ENCODE assay signal across 11 cellular contexts in genomic region chr7:27663989-27664331, GRCh38. TPM values are rescaled to one million over a fixed set of nuclear protein-coding genes. Genes with fewer than 3 reads are reported as not detected.
DNase-seq lines count a peak whose midpoint lies in the region; ATAC-seq and TF ChIP-seq lines count a peak whose summit lies in the region.
"Had no signal": no experiment of that assay in that cellular context is flagged by ENCODE, and none has a peak within 500 bp of the region (broad histone marks: within the 10 kb centered on the region; RNA-seq: fewer than 3 reads in every experiment).

No MANE protein-coding gene starts in this region.

- no peak for TF ChIP-seq CTCF in natural killer cell (IDR thresholded peaks at IDR 0.05)

- CTCF ChIA-PET in activated CD8-positive, alpha-beta T cell treated with anti-CD3 and anti-CD28 coated beads, Interleukin-2, amount 10 ng/mL, durations not matched to agents 7 days and 5 days (lab: Charles Lee) = interaction anchor here (1.4 kb wide), 1 partner anchor 468 kb away, joined by 3 read pairs; no protein-coding TSS in a partner anchor
- CTCF ChIA-PET in naive thymus-derived CD4-positive, alpha-beta T cell (lab: Charles Lee) = interaction anchor here (1.3 kb wide), 1 partner anchor 356 kb away, joined by 3 read pairs; no protein-coding TSS in a partner anchor

- no peaks in the 10 kb centered on the region for H3K27me3 Mint-ChIP-seq in natural killer cell (ENCODE audit: low read depth in 2 of 2)
- peaks cover 0 to 3% of the 10 kb centered on the region in 2 donors for H3K27me3 Mint-ChIP-seq in natural killer cell treated with Interleukin-12 subunit alpha and Interleukin-12 subunit beta and Interleukin-15 and Interleukin-18, amount 100 ng/mL, for 72 hours
- H3K27me3 Mint-ChIP-seq in activated CD8-positive, alpha-beta T cell treated with anti-CD3 and anti-CD28 coated beads, Interleukin-2, amount 10 ng/mL, durations not matched to agents 7 days and 5 days (ENCODE audit: low read depth) = peaks cover 3% of the 10 kb centered on the region
- peaks cover 0 to 2% (median 0%) of the 10 kb centered on the region in 5 donors for H3K27me3 Mint-ChIP-seq in naive thymus-derived CD4-positive, alpha-beta T cell
- H3K27me3 Mint-ChIP-seq: stimulated activated naive CD8-positive, alpha-beta T cell treated with anti-CD3 and anti-CD28 coated beads, Interleukin-15, Interleukin-2, amounts not matched to agents 100 ng/mL and 50 ng/mL, for 24 hours had no signal

- H3K4me1 Mint-ChIP-seq in natural killer cell = peaks cover 4 to 5% of the 10 kb centered on the region in 2 donors
- peaks cover 3 to 7% of the 10 kb centered on the region in 2 donors for H3K4me1 Mint-ChIP-seq in natural killer cell treated with Interleukin-12 subunit alpha and Interleukin-12 subunit beta and Interleukin-15 and Interleukin-18, amount 100 ng/mL, for 72 hours (ENCODE audit: low read depth in 2 of 2)
- peaks cover 22% of the 10 kb centered on the region for H3K4me1 Mint-ChIP-seq in activated CD8-positive, alpha-beta T cell treated with anti-CD3 and anti-CD28 coated beads, Interleukin-2, amount 10 ng/mL, durations not matched to agents 7 days and 5 days (ENCODE audit: low read depth)
- peaks cover 0 to 35% (median 25%) of the 10 kb centered on the region in 7 donors for H3K4me1 Mint-ChIP-seq in naive thymus-derived CD4-positive, alpha-beta T cell

- no peaks in the 10 kb centered on the region for H3K9me3 Mint-ChIP-seq in natural killer cell
- no peaks in the 10 kb centered on the region for H3K9me3 Mint-ChIP-seq in natural killer cell treated with Interleukin-12 subunit alpha and Interleukin-12 subunit beta and Interleukin-15 and Interleukin-18, amount 100 ng/mL, for 72 hours
- no peaks in the 10 kb centered on the region for H3K9me3 Mint-ChIP-seq in activated CD8-positive, alpha-beta T cell treated with anti-CD3 and anti-CD28 coated beads, Interleukin-2, amount 10 ng/mL, durations not matched to agents 7 days and 5 days (ENCODE audit: insufficient read depth)
- H3K9me3 Mint-ChIP-seq in naive thymus-derived CD4-positive, alpha-beta T cell = no peaks in the 10 kb centered on the region
- H3K9me3 Mint-ChIP-seq: stimulated activated naive CD8-positive, alpha-beta T cell treated with anti-CD3 and anti-CD28 coated beads, Interleukin-15, Interleukin-2, amounts not matched to agents 100 ng/mL and 50 ng/mL, for 24 hours had no signal

- peaks cover 0 to 4% (median 0%) of the 10 kb centered on the region in 3 experiments for H3K36me3 ChIP-seq in naive thymus-derived CD4-positive, alpha-beta T cell (ENCODE audit: control insufficient read depth in 2 of 3, insufficient read depth in 3 of 3, low read length in 3 of 3)
- H3K36me3 ChIP-seq: brain microvascular endothelial cell had no signal

- DNase-seq in natural killer cell = no peak
- DNase-seq in natural killer cell treated with Interleukin-12 subunit alpha and Interleukin-12 subunit beta and Interleukin-15 and Interleukin-18, amount 100 ng/mL, for 72 hours (ENCODE audit: low spot score) = no peak
- no peak for DNase-seq in activated CD8-positive, alpha-beta T cell treated with anti-CD3 and anti-CD28 coated beads, Interleukin-2, amount 10 ng/mL, durations not matched to agents 7 days and 5 days
- no peak for DNase-seq in naive thymus-derived CD4-positive, alpha-beta T cell
- DNase-seq in DMS79 treated with DMSO at 0.1 percent for 48 hours (lab: John Stamatoyannopoulos, UW) = no peak
- DNase-seq in effector CD8-positive, alpha-beta T cell (lab: John Stamatoyannopoulos, UW) = no peak
- DNase-seq in DMS153 (lab: John Stamatoyannopoulos, UW) = no peak
- DNase-seq in cardiac septum (ENCODE audit: low spot score) = no peak
- DNase-seq: brain microvascular endothelial cell, MV-4-11 had no signal

- no peak overlapping the region for H3K4me3 ChIP-seq in naive thymus-derived CD4-positive, alpha-beta T cell (ENCODE audit: low read length)

- H3K4me3 Mint-ChIP-seq in natural killer cell = peak overlapping the region; percentile 82
- H3K4me3 Mint-ChIP-seq in natural killer cell treated with Interleukin-12 subunit alpha and Interleukin-12 subunit beta and Interleukin-15 and Interleukin-18, amount 100 ng/mL, for 72 hours = no peak overlapping the region
- peak overlapping the region; percentile 80 for H3K4me3 Mint-ChIP-seq in activated CD8-positive, alpha-beta T cell treated with anti-CD3 and anti-CD28 coated beads, Interleukin-2, amount 10 ng/mL, durations not matched to agents 7 days and 5 days
- peak overlapping the region in 9 of 10 donors; percentile 81 to 92 (median 87) for H3K4me3 Mint-ChIP-seq in naive thymus-derived CD4-positive, alpha-beta T cell

- H3K27ac Mint-ChIP-seq in natural killer cell = peak overlapping the region; percentile 86 to 88
- H3K27ac Mint-ChIP-seq in natural killer cell treated with Interleukin-12 subunit alpha and Interleukin-12 subunit beta and Interleukin-15 and Interleukin-18, amount 100 ng/mL, for 72 hours = no peak overlapping the region
- no peak overlapping the region for H3K27ac Mint-ChIP-seq in activated CD8-positive, alpha-beta T cell treated with anti-CD3 and anti-CD28 coated beads, Interleukin-2, amount 10 ng/mL, durations not matched to agents 7 days and 5 days
- peak overlapping the region; percentile 13 to 97 (median 91) for H3K27ac Mint-ChIP-seq in naive thymus-derived CD4-positive, alpha-beta T cell

- no peaks in the 10 kb centered on the region for H3K27me3 ChIP-seq in naive thymus-derived CD4-positive, alpha-beta T cell (ENCODE audit: control insufficient read depth in 2 of 2, insufficient read depth in 2 of 2, low read length in 2 of 2)
- H3K27me3 ChIP-seq: brain microvascular endothelial cell had no signal

- no peak for ATAC-seq in natural killer cell
- ATAC-seq in natural killer cell treated with Interleukin-12 subunit alpha and Interleukin-12 subunit beta and Interleukin-15 and Interleukin-18, amount 100 ng/mL, for 72 hours = no peak
- ATAC-seq in activated CD8-positive, alpha-beta T cell treated with anti-CD3 and anti-CD28 coated beads, Interleukin-2, amount 10 ng/mL, durations not matched to agents 7 days and 5 days = no peak
- ATAC-seq in naive thymus-derived CD4-positive, alpha-beta T cell = no peak

- H3K36me3 Mint-ChIP-seq in natural killer cell = no peaks in the 10 kb centered on the region
- no peaks in the 10 kb centered on the region for H3K36me3 Mint-ChIP-seq in natural killer cell treated with Interleukin-12 subunit alpha and Interleukin-12 subunit beta and Interleukin-15 and Interleukin-18, amount 100 ng/mL, for 72 hours
- no peaks in the 10 kb centered on the region for H3K36me3 Mint-ChIP-seq in activated CD8-positive, alpha-beta T cell treated with anti-CD3 and anti-CD28 coated beads, Interleukin-2, amount 10 ng/mL, durations not matched to agents 7 days and 5 days (ENCODE audit: low read depth)
- H3K36me3 Mint-ChIP-seq in naive thymus-derived CD4-positive, alpha-beta T cell = peaks cover 0 to 4% (median 0%) of the 10 kb centered on the region in 5 donors

- intact Hi-C loops in natural killer cell (cut with micrococcal nuclease) (loop anchor here (1.0 kb wide), 1 partner anchor 76 kb away; the partner anchor contains the start of gene TAX1BP1), cardiac septum (cut with DNase I) (loop anchor here (1.0 kb wide), 1 partner anchor 76 kb away; the partner anchor contains the start of gene TAX1BP1)
- intact Hi-C loops in naive thymus-derived CD4-positive, alpha-beta T cell (cut with micrococcal nuclease) = loop anchor here (1.0 to 10.0 kb wide), 14 partner anchors 76 to 1801 kb away; partner anchors contain the start of genes TAX1BP1 (in 2 of the 2), CBX3 (in 1 of the 2), HNRNPA2B1 (in 1 of the 2) and HOXA11 (in 1 of the 2)

- H3K27ac ChIP-seq in naive thymus-derived CD4-positive, alpha-beta T cell (ENCODE audit: low read depth, low read length) = peak overlapping the region; percentile 70
- H3K27ac ChIP-seq: brain microvascular endothelial cell had no signal

- H3K4me1 ChIP-seq in naive thymus-derived CD4-positive, alpha-beta T cell (ENCODE audit: control insufficient read depth in 2 of 2, insufficient read depth in 2 of 2, low read length in 2 of 2) = peaks cover 6% of the 10 kb centered on the region in 2 donors

- no peaks in the 10 kb centered on the region for H3K9me3 ChIP-seq in naive thymus-derived CD4-positive, alpha-beta T cell (ENCODE audit: control insufficient read depth in 2 of 3, low read length in 3 of 3)

- POLR2A ChIA-PET in activated CD8-positive, alpha-beta T cell treated with anti-CD3 and anti-CD28 coated beads, Interleukin-2, amount 10 ng/mL, durations not matched to agents 7 days and 5 days (lab: Charles Lee) = interaction anchor here (2.3 kb wide), 1 partner anchor 76 kb away, joined by 24 read pairs; the partner anchor contains the start of gene TAX1BP1
- POLR2A ChIA-PET in naive thymus-derived CD4-positive, alpha-beta T cell (lab: Charles Lee) = no interaction called here

RNA-seq across cellular contexts. Expression of gene HIBADH, which starts 1.3 kb away (rescaled TPM):
- total RNA-seq in natural killer cell (1 to 10 TPM; 8.0 to 9.9 (median 8.1) TPM), cardiac septum (54.8 TPM)
- total RNA-seq in natural killer cell treated with Interleukin-12 subunit alpha and Interleukin-12 subunit beta and Interleukin-15 and Interleukin-18, amount 100 ng/mL, for 72 hours = 10 to 100 TPM in 1 of 2 donors, 1 to 10 TPM in 1; 8.9 to 11.4 TPM
- total RNA-seq in activated CD8-positive, alpha-beta T cell treated with anti-CD3 and anti-CD28 coated beads, Interleukin-2, amount 10 ng/mL, durations not matched to agents 7 days and 5 days = 10 to 100 TPM in 1 of 2 experiments, 1 to 10 TPM in 1; 9.4 to 10.3 TPM
- total RNA-seq in naive thymus-derived CD4-positive, alpha-beta T cell = 10 to 100 TPM in 3 of 5 experiments, 1 to 10 TPM in 2; 8.0 to 16.5 (median 14.3) TPM
- polyA plus RNA-seq in naive thymus-derived CD4-positive, alpha-beta T cell = 10 to 100 TPM; 44.0 to 46.2 TPM

Comparison
In these comparisons a context has a peak if more than half of its experiments do, and no peak if none do; other contexts are left out.
1. H3K27ac Mint-ChIP-seq: peak in natural killer cell (2 of 2) and naive thymus-derived CD4-positive, alpha-beta T cell (9 of 9); none in natural killer cell treated with Interleukin-12 subunit alpha and Interleukin-12 subunit beta and Interleukin-15 and Interleukin-18, amount 100 ng/mL, for 72 hours (0 of 2) and activated CD8-positive, alpha-beta T cell treated with anti-CD3 and anti-CD28 coated beads, Interleukin-2, amount 10 ng/mL, durations not matched to agents 7 days and 5 days (single experiment).